Comparison of ENCODE assay signal across 17 cellular contexts in genomic region chr4:61254406-61254805, GRCh38. TPM values are rescaled to one million over a fixed set of nuclear protein-coding genes. Genes with fewer than 3 reads are reported as not detected.
DNase-seq lines count a peak whose midpoint lies in the region; ATAC-seq and TF ChIP-seq lines count a peak whose summit lies in the region.
"Had no signal": no experiment of that assay in that cellular context is flagged by ENCODE, and none has a peak within 500 bp of the region (broad histone marks: within the 10 kb centered on the region; RNA-seq: fewer than 3 reads in every experiment).

No MANE protein-coding gene starts in this region.

- intact Hi-C loops in sigmoid colon (cut with DNase I) = no loop called here

- no peaks in the 10 kb centered on the region for H3K36me3 Mint-ChIP-seq in WTC11

- H3K27ac ChIP-seq in sigmoid colon = no peak overlapping the region
- H3K27ac ChIP-seq: SJSA1 had no signal

- no peak for TF ChIP-seq POLR2A in sigmoid colon (IDR thresholded peaks at IDR 0.05)

- peaks cover 29% of the 10 kb centered on the region for H3K4me1 Mint-ChIP-seq in WTC11

- H3K9me3 Mint-ChIP-seq in WTC11 = no peaks in the 10 kb centered on the region

- 69 to 84% methylated on average over 3 of the region's 3 CpGs for WGBS in sigmoid colon, 2 donors

- no peaks in the 10 kb centered on the region for H3K27me3 ChIP-seq in sigmoid colon
- H3K27me3 ChIP-seq: SJSA1 had no signal

- peak; percentile 73 for ATAC-seq in HG03432 (IDR thresholded peaks at IDR 0.05; ENCODE audit: unreplicated experiment)
- ATAC-seq in WTC11 = no peak
- no peak for ATAC-seq in HG03520 (IDR thresholded peaks at IDR 0.05; ENCODE audit: unreplicated experiment)
- ATAC-seq: PC-3 had no signal

- CTCF ChIA-PET in WTC11 (lab: Charles Lee) = no interaction called here

- no peak overlapping the region for H3K4me3 Mint-ChIP-seq in WTC11
- H3K4me3 Mint-ChIP-seq: HFFc6 had no signal

- peak overlapping the region; percentile 9; the same call in 1 of the 2 replicates for H3K27ac Mint-ChIP-seq in WTC11
- H3K27ac Mint-ChIP-seq: HFFc6 had no signal

- TF ChIP-seq CTCF in GM12865 (IDR thresholded peaks at IDR 0.05; ENCODE audit: insufficient read depth, low read depth, low read length, missing control alignments) (no peak), WTC11 (IDR thresholded peaks at IDR 0.05) (no peak), sigmoid colon (IDR thresholded peaks at IDR 0.05) (no peak)

- POLR2A ChIA-PET in WTC11 (lab: Charles Lee) = no interaction called here

- no peak for TF ChIP-seq EP300 in sigmoid colon (IDR thresholded peaks at IDR 0.05)

- no peaks in the 10 kb centered on the region for H3K36me3 ChIP-seq in sigmoid colon
- H3K36me3 ChIP-seq: SJSA1 had no signal

- no peaks in the 10 kb centered on the region for H3K9me3 ChIP-seq in sigmoid colon
- H3K9me3 ChIP-seq: SJSA1 had no signal

- H3K4me3 ChIP-seq in GM12865 (ENCODE audit: low read depth, low read length) (no peak overlapping the region), sigmoid colon (no peak overlapping the region)
- H3K4me3 ChIP-seq: SJSA1 had no signal

- H3K27me3 Mint-ChIP-seq in WTC11 (ENCODE audit: low read depth) = no peaks in the 10 kb centered on the region

- H3K4me1 ChIP-seq in sigmoid colon = no peaks in the 10 kb centered on the region
- H3K4me1 ChIP-seq: SJSA1 had no signal

- DNase-seq in GM12865 (ENCODE audit: low read depth) (peak; percentile 1), WTC11 (ENCODE audit: low spot score) (no peak), glomerular visceral epithelial cell (ENCODE audit: extremely low spot score) (peak; percentile 1), OCI-M2 (lab: John Stamatoyannopoulos, UW; ENCODE audit: unreplicated experiment) (no peak), sigmoid colon (no peak)
- DNase-seq: DND-41, HFFc6, NCI-H1694 treated with DMSO at 0.1 percent for 48 hours, NCI-H2107, NCI-H345, NCI-H526 treated with DMSO at 0.1 percent for 48 hours, PC-3 had no signal

TF ChIP-seq in WTC11, 78 proteins besides CTCF, POLR2A, EP300 and RAD21:
- TF ChIP-seq CDX4 (CRISPR knock-in tag; IDR thresholded peaks at IDR 0.05; ENCODE audit: borderline replicate concordance) (no peak), USF1 (CRISPR knock-in tag; IDR thresholded peaks at IDR 0.05) (no peak), CREB1 (CRISPR knock-in tag; IDR thresholded peaks at IDR 0.05) (no peak)
TF ChIP-seq in WTC11: peak in this region for 0.

RNA-seq across cellular contexts. Expression of gene ADGRL3, which starts 54.3 kb away (rescaled TPM):
- total RNA-seq in WTC11 (2021) (8.7 to 9.8 TPM (median 9.7 TPM) in 3 replicates), sigmoid colon (10 to 100 TPM in 1 of 4 donors, 1 to 10 TPM in 3; 5.4 to 11.9 (median 7.9) TPM)
- polyA plus RNA-seq in sigmoid colon = under 1 TPM; under 0.01 to 0.99 (median 0.23) TPM
- total RNA-seq: A673, H4, HFFc6, SJSA1 had no signal

Comparison
In these comparisons a context has a peak if more than half of its experiments do, and no peak if none do; other contexts are left out.
1. DNase-seq: peak in GM12865 (single experiment) and glomerular visceral epithelial cell (single experiment); none in WTC11 (single experiment), OCI-M2 (single experiment) and sigmoid colon (single experiment).